1 cellular context compared by ENCODE assay signal in genomic region chr2:237027712-237028029, GRCh38.
TF ChIP-seq lines count a peak whose summit lies in the region.

No MANE protein-coding gene starts in this region.

TF ChIP-seq in SK-N-SH treated with all-trans-retinoic acid at 6 μM for 48 hours, 23 proteins besides CTCF, POLR2A, EP300 and RAD21 (continued from another document):
- TF ChIP-seq ARNTL (CRISPR knock-in tag; IDR thresholded peaks at IDR 0.05; ENCODE audit: borderline replicate concordance, low read depth) (no peak), TCF4 (CRISPR knock-in tag; IDR thresholded peaks at IDR 0.05; ENCODE audit: borderline replicate concordance) (no peak), TSHZ2 (CRISPR knock-in tag; IDR thresholded peaks at IDR 0.05) (no peak), ZC3H10 (CRISPR knock-in tag; IDR thresholded peaks at IDR 0.05) (no peak)
